20 cellular contexts compared by ENCODE assay signal in genomic region chr9:88224938-88225337, GRCh38.
DNase-seq lines count a peak whose midpoint lies in the region; ATAC-seq, FAIRE-seq and TF ChIP-seq lines count a peak whose summit lies in the region.
"Had no signal": no experiment of that assay in that cellular context is flagged by ENCODE, and none has a peak within 500 bp of the region (broad histone marks: within the 10 kb centered on the region; RNA-seq: fewer than 3 reads in every experiment).

No MANE protein-coding gene starts in this region.

- no peak for TF ChIP-seq RAD21 in H1 (IDR thresholded peaks at IDR 0.05 in 1 of 2, conservative IDR thresholded peaks at IDR 0.05 in 1 of 2; ENCODE audit: low read depth in 2 of 2, low read length in 2 of 2)

- WGBS in H1 (ENCODE audit: extremely low coverage in 1 of 2, insufficient coverage in 1 of 2, insufficient read length in 1 of 2, insufficient replicate concordance in 2 of 2, low coverage in 1 of 2, low lambda C conversion rate in 2 of 2, missing lambda C conversion rate in 1 of 2), 2 experiments: 84% methylated on average over 6 of the region's 6 CpGs; no CpG with 5 or more reads in 1 of the 2 experiments
- no CpG with 5 or more reads among the region's 6 CpGs for WGBS in mesendoderm (ENCODE audit: extremely low coverage, insufficient coverage, low lambda C conversion rate)

- no peak for TF ChIP-seq CTCF in H1 (IDR thresholded peaks at IDR 0.05; ENCODE audit: control extremely low read depth in 1 of 3, insufficient read depth in 1 of 3, low read depth in 1 of 3, low read length in 3 of 3)

- H3K36me3 ChIP-seq in H1 (ENCODE audit: control insufficient read depth in 2 of 4, insufficient read depth in 4 of 4, low read length in 3 of 4): no peaks in the 10 kb centered on the region
- no peaks in the 10 kb centered on the region for H3K36me3 ChIP-seq in mesendoderm (ENCODE audit: control insufficient read depth, insufficient read depth, low read length)
- H3K36me3 ChIP-seq: Peyer's patch had no signal

- no peak overlapping the region; a peak in 1 of 4 replicates for H3K4me2 ChIP-seq in H1 (ENCODE audit: insufficient read depth in 1 of 2, low read depth in 2 of 2, low read length in 2 of 2)
- no peak overlapping the region for H3K4me2 ChIP-seq in mesendoderm (ENCODE audit: low read length)
- H3K4me2 ChIP-seq: SK-N-SH had no signal

- no peaks in the 10 kb centered on the region for H3K9me3 ChIP-seq in H1 (ENCODE audit: insufficient read depth in 2 of 2, low read depth in 1 of 2, low read length in 1 of 2)
- H3K9me3 ChIP-seq: Peyer's patch, SK-N-SH had no signal

- no peak overlapping the region for H2BK120ac ChIP-seq in H1 (replicated peaks; ENCODE audit: low read depth, low read length)
- no peak overlapping the region for H2BK120ac ChIP-seq in mesendoderm (ENCODE audit: low read depth, low read length)

- no peak overlapping the region for H4K5ac ChIP-seq in H1 (ENCODE audit: insufficient read length, low read depth, low read length)
- H4K5ac ChIP-seq in mesendoderm (ENCODE audit: low read length): no peak overlapping the region

- ATAC-seq in stimulated activated naive CD8-positive, alpha-beta T cell treated with anti-CD3 and anti-CD28 coated beads, Interleukin-15, Interleukin-2, amounts not matched to agents 100 U/mL and 50 U/mL, for 24 hours: peak; percentile 26
- no peak for ATAC-seq in stimulated activated naive CD8-positive, alpha-beta T cell treated with anti-CD3 and anti-CD28 coated beads, Interleukin-15, amount 100 ng/mL, for 72 hours
- ATAC-seq in activated T-helper 17 cell treated with anti-CD3 and anti-CD28 coated beads, Interleukin-2, amount 50 U/mL, for 72 hours (replicated peaks): no peak

- no peak overlapping the region for H3K27ac Mint-ChIP-seq in stimulated activated naive CD8-positive, alpha-beta T cell treated with anti-CD3 and anti-CD28 coated beads, Interleukin-15, amount 100 ng/mL, for 72 hours
- H3K27ac Mint-ChIP-seq in activated T-helper 17 cell treated with anti-CD3 and anti-CD28 coated beads, Interleukin-2, amount 50 U/mL, for 72 hours: no peak overlapping the region

- H3K27me3 ChIP-seq in H1 (replicated peaks in 1 of 4; ENCODE audit: control insufficient read depth in 3 of 4, extremely low read depth in 1 of 4, insufficient read depth in 3 of 4, low read length in 3 of 4): no peaks in the 10 kb centered on the region
- no peaks in the 10 kb centered on the region for H3K27me3 ChIP-seq in mesendoderm (ENCODE audit: insufficient read depth, low read length, poor library complexity)
- H3K27me3 ChIP-seq: Peyer's patch had no signal

- H2BK12ac ChIP-seq in H1 (ENCODE audit: low read depth, low read length): no peak overlapping the region

- H3K79me2 ChIP-seq in H1 (ENCODE audit: control insufficient read depth in 1 of 2, insufficient read depth in 2 of 2, low read length in 2 of 2): no peaks in the 10 kb centered on the region
- H3K79me2 ChIP-seq in mesendoderm (ENCODE audit: control insufficient read depth, insufficient read depth, low read length): no peaks in the 10 kb centered on the region

- H2BK5ac ChIP-seq in H1 (ENCODE audit: low read depth, low read length): no peak overlapping the region
- no peak overlapping the region for H2BK5ac ChIP-seq in mesendoderm (ENCODE audit: low read length)

- no peak overlapping the region for H3K9ac ChIP-seq in H1 (replicated peaks in 1 of 4; ENCODE audit: extremely low read depth in 1 of 4, low read depth in 3 of 4, low read length in 3 of 4)
- H3K9ac ChIP-seq in mesendoderm (ENCODE audit: low read length): no peak overlapping the region
- H3K9ac ChIP-seq: GM23248, SK-N-SH had no signal

- no peak for TF ChIP-seq EP300 in H1 (IDR thresholded peaks at IDR 0.05; ENCODE audit: borderline replicate concordance in 1 of 2, low read depth in 2 of 2, low read length in 2 of 2)

- H3K23ac ChIP-seq in H1 (ENCODE audit: insufficient read length) (no peak overlapping the region), mesendoderm (ENCODE audit: low read length) (no peak overlapping the region)

- CTCF ChIA-PET in H1 (lab: Charles Lee; ENCODE audit: partially characterized antibody): interaction anchor here (0.5 to 1.6 kb wide), 2 partner anchors 149 to 500 kb away, joined by 3 to 5 read pairs; no protein-coding TSS in a partner anchor

- no peak overlapping the region for H4K91ac ChIP-seq in H1 (replicated peaks; ENCODE audit: insufficient read length, low read length)

- no peaks in the 10 kb centered on the region for H3K9me3 Mint-ChIP-seq in stimulated activated naive CD8-positive, alpha-beta T cell treated with anti-CD3 and anti-CD28 coated beads, Interleukin-15, amount 100 ng/mL, for 72 hours
- H3K9me3 Mint-ChIP-seq in activated T-helper 17 cell treated with anti-CD3 and anti-CD28 coated beads, Interleukin-2, amount 50 U/mL, for 72 hours: no peaks in the 10 kb centered on the region

- H3K14ac ChIP-seq in H1 (ENCODE audit: insufficient read length): no peak overlapping the region

- H3K56ac ChIP-seq in H1 (replicated peaks; ENCODE audit: insufficient read length, low read depth, low read length): no peak overlapping the region
- H3K56ac ChIP-seq in mesendoderm (ENCODE audit: low read length): no peak overlapping the region

- H2AFZ ChIP-seq in H1 (ENCODE audit: low read length): no peak overlapping the region; the same call in 1 of the 2 replicates
- H2AFZ ChIP-seq: GM23248 had no signal

- H2BK20ac ChIP-seq in H1 (ENCODE audit: low read length): no peak overlapping the region

- H3K4me3 Mint-ChIP-seq in stimulated activated naive CD8-positive, alpha-beta T cell treated with anti-CD3 and anti-CD28 coated beads, Interleukin-15, amount 100 ng/mL, for 72 hours: no peak overlapping the region
- no peak overlapping the region for H3K4me3 Mint-ChIP-seq in activated T-helper 17 cell treated with anti-CD3 and anti-CD28 coated beads, Interleukin-2, amount 50 U/mL, for 72 hours

- POLR2A ChIA-PET in H1 (lab: Charles Lee; ENCODE audit: partially characterized antibody): interaction anchor here (0.6 to 0.7 kb wide), 2 partner anchors 31 to 142 kb away, joined by 3 read pairs; no protein-coding TSS in a partner anchor

- H3K4ac ChIP-seq in H1 (replicated peaks; ENCODE audit: insufficient read length, low read depth, low read length) (peak overlapping the region; percentile 74), mesendoderm (ENCODE audit: low read depth, low read length) (no peak overlapping the region)

- H3K4me3 ChIP-seq in H1 (ENCODE audit: extremely low read depth in 1 of 4, insufficient read depth in 2 of 4, low read depth in 3 of 4, low read length in 4 of 4) (no peak overlapping the region), mesendoderm (ENCODE audit: low read length) (no peak overlapping the region)
- H3K4me3 ChIP-seq: GM23248, Peyer's patch had no signal

- no peaks in the 10 kb centered on the region for H3K36me3 Mint-ChIP-seq in activated T-helper 17 cell treated with anti-CD3 and anti-CD28 coated beads, Interleukin-2, amount 50 U/mL, for 72 hours (ENCODE audit: low read depth)

- H2BK15ac ChIP-seq in H1 (ENCODE audit: low read length) (no peak overlapping the region), mesendoderm (replicated peaks; ENCODE audit: low read depth) (no peak overlapping the region)

- no peak overlapping the region for H3K27ac ChIP-seq in H1 (ENCODE audit: low read depth, low read length)
- no peak overlapping the region for H3K27ac ChIP-seq in mesendoderm (ENCODE audit: low read depth, low read length)
- H3K27ac ChIP-seq: GM23248, Peyer's patch had no signal

- TF ChIP-seq POLR2A in H1 (IDR thresholded peaks at IDR 0.05; ENCODE audit: control extremely low read depth in 1 of 2, low read depth in 2 of 2, low read length in 2 of 2): no peak

- H4K8ac ChIP-seq in H1 (ENCODE audit: extremely low read depth, insufficient read depth, low read length) (no peak overlapping the region), mesendoderm (ENCODE audit: low read depth, low read length) (no peak overlapping the region)

- no peaks in the 10 kb centered on the region for H4K20me1 ChIP-seq in H1 (replicated peaks in 1 of 2; ENCODE audit: control insufficient read depth in 1 of 2, insufficient read depth in 2 of 2, low read length in 2 of 2)

- H3K23me2 ChIP-seq in H1 (ENCODE audit: low read depth, low read length): no peaks in the 10 kb centered on the region

- peaks cover 16% of the 10 kb centered on the region for H3K27me3 Mint-ChIP-seq in stimulated activated naive CD8-positive, alpha-beta T cell treated with anti-CD3 and anti-CD28 coated beads, Interleukin-15, amount 100 ng/mL, for 72 hours
- peaks cover 7% of the 10 kb centered on the region for H3K27me3 Mint-ChIP-seq in activated T-helper 17 cell treated with anti-CD3 and anti-CD28 coated beads, Interleukin-2, amount 50 U/mL, for 72 hours

- no peak for FAIRE-seq in H1 (lab: Jason Lieb, UNC)

- no peak overlapping the region for H3K18ac ChIP-seq in H1 (ENCODE audit: extremely low read depth, low read length)
- H3K18ac ChIP-seq in mesendoderm (ENCODE audit: low read length): no peak overlapping the region

- H3K79me1 ChIP-seq in H1 (ENCODE audit: low read depth, low read length) (no peaks in the 10 kb centered on the region), mesendoderm (ENCODE audit: low read length) (no peaks in the 10 kb centered on the region)

- peaks cover 7% of the 10 kb centered on the region for H3K4me1 Mint-ChIP-seq in stimulated activated naive CD8-positive, alpha-beta T cell treated with anti-CD3 and anti-CD28 coated beads, Interleukin-15, amount 100 ng/mL, for 72 hours
- no peaks in the 10 kb centered on the region for H3K4me1 Mint-ChIP-seq in activated T-helper 17 cell treated with anti-CD3 and anti-CD28 coated beads, Interleukin-2, amount 50 U/mL, for 72 hours

- H2AK5ac ChIP-seq in H1 (ENCODE audit: low read depth, low read length) (no peak overlapping the region), mesendoderm (ENCODE audit: low read length) (no peak overlapping the region)

- DNase-seq in stimulated activated naive CD8-positive, alpha-beta T cell treated with anti-CD3 and anti-CD28 coated beads, Interleukin-15, Interleukin-2, amounts not matched to agents 100 U/mL and 50 U/mL, for 24 hours: no peak
- no peak for DNase-seq in stimulated activated naive CD8-positive, alpha-beta T cell treated with anti-CD3 and anti-CD28 coated beads, Interleukin-15, amount 100 ng/mL, for 72 hours
- no peak for DNase-seq in H1 (ENCODE audit: low read depth in 1 of 2, low spot score in 2 of 2)
- peak; percentile 77 for DNase-seq in mesendoderm
- no peak for DNase-seq in kidney glomerular epithelial cell (lab: John Stamatoyannopoulos, UW)
- no peak for DNase-seq in amygdala (lab: John Stamatoyannopoulos, UW)
- DNase-seq: Calu3, DND-41, GM23248, HCEC 1CT, IMR-90, KG1, MM.1S, NCI-H2029 treated with DMSO at 0.1 percent for 48 hours, NCI-H2227 treated with DMSO at 0.1 percent for 48 hours, NCI-H526 treated with DMSO at 0.1 percent for 48 hours, OCI-M1, Peyer's patch, SK-N-SH had no signal

- H3K4me1 ChIP-seq in H1 (replicated peaks in 1 of 4; ENCODE audit: control insufficient read depth in 3 of 4, insufficient read depth in 4 of 4, low read length in 3 of 4) (peaks cover 2 to 9% (median 3%) of the 10 kb centered on the region in 4 experiments; a peak in 6 of 7 replicates), mesendoderm (ENCODE audit: control insufficient read depth, low read depth, low read length) (peaks cover 5% of the 10 kb centered on the region)
- H3K4me1 ChIP-seq: Peyer's patch had no signal

TF ChIP-seq in H1, 55 proteins besides CTCF, POLR2A, EP300 and RAD21 (continues in another document):
- no peak for TF ChIP-seq HDAC6 (IDR thresholded peaks at IDR 0.05; ENCODE audit: low read depth, low read length)
- no peak for TF ChIP-seq KDM4A (IDR thresholded peaks at IDR 0.05; ENCODE audit: low read depth, low read length, severe bottlenecking)
